Comparison of ENCODE assay signal across 11 cellular contexts in the genomic region with DNA sequence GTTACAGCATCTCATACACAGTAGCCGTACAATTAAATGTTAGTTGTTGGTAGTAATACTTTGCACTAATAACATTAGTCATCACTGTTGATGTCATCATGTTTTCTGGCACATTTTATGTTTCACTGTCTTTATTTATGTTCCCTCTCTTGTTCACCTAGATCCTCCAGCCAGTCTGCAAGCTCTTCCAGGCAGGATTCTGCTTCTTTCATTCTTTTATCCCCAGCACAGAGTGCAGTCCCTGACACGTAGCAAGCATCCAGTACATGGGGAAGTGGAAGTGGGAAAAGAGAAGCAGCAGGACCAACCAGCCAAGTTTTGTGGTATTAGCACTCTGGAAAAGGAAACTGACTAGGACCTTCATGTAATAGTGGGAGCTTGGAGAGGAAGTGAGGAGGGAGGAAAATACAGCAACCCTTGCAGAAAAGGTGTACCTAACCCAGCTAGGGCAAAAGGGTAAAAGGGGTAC.
A peak's percentile ranks its signal among the peaks of the same experiment; 100 is the strongest.
DNase-seq lines count a peak whose midpoint lies in the region; ATAC-seq and TF ChIP-seq lines count a peak whose summit lies in the region.
"Had no signal": no experiment of that assay in that cellular context is flagged by ENCODE, and none has a peak within 500 bp of the region (broad histone marks: within the 10 kb centered on the region; RNA-seq: fewer than 3 reads in every experiment).

No MANE protein-coding gene starts in this region.

- H3K9me3 ChIP-seq in SK-N-SH: no peaks in the 10 kb centered on the region
- H3K9me3 ChIP-seq: colonic mucosa, testis had no signal

- TF ChIP-seq EP300 in SK-N-SH (IDR thresholded peaks at IDR 0.05; ENCODE audit: borderline replicate concordance in 1 of 2, low read depth in 1 of 2, low read length in 1 of 2): no peak

- no peak overlapping the region for H3K4me3 ChIP-seq in SK-N-SH (ENCODE audit: low read depth in 2 of 2, low read length in 1 of 2)
- H3K4me3 ChIP-seq in fibroblast of villous mesenchyme (ENCODE audit: low read depth, low read length): no peak overlapping the region
- H3K4me3 ChIP-seq: colonic mucosa, testis had no signal

- ATAC-seq in SK-N-SH treated with all-trans-retinoic acid at 6 μM for 48 hours: no peak
- ATAC-seq: activated T-cell treated with anti-CD3 and anti-CD28 coated beads, Interleukin-2, amount 50 U/mL, for 4 hours had no signal

- no peaks in the 10 kb centered on the region for H3K36me3 ChIP-seq in SK-N-SH (replicated peaks in 1 of 2; ENCODE audit: control insufficient read depth in 1 of 2, insufficient read depth in 2 of 2, low read length in 1 of 2)
- H3K36me3 ChIP-seq: colonic mucosa had no signal

- no peak for TF ChIP-seq RAD21 in SK-N-SH (IDR thresholded peaks at IDR 0.05; ENCODE audit: low read length)

- H3K27ac ChIP-seq in SK-N-SH (ENCODE audit: low read depth in 2 of 2, low read length in 1 of 2): no peak overlapping the region
- H3K27ac ChIP-seq: colonic mucosa, testis had no signal

- H3K4me2 ChIP-seq in SK-N-SH: no peak overlapping the region

- no peaks in the 10 kb centered on the region for H3F3A ChIP-seq in SK-N-SH (replicated peaks; ENCODE audit: insufficient read depth)

- no peak overlapping the region for H3K9ac ChIP-seq in SK-N-SH

- H3K9me2 ChIP-seq in SK-N-SH: no peaks in the 10 kb centered on the region

- H3K4me1 ChIP-seq in SK-N-SH (ENCODE audit: control insufficient read depth in 1 of 2, insufficient read depth in 2 of 2, low read depth in 1 of 2, low read length in 1 of 2): peaks cover 2 to 10% of the 10 kb centered on the region in 2 experiments; a peak in 2 of 4 replicates
- H3K4me1 ChIP-seq: colonic mucosa, testis had no signal

- POLR2A ChIA-PET in SK-N-SH (lab: Yijun Ruan, JAX): no interaction called here

- H4K20me1 ChIP-seq in SK-N-SH (ENCODE audit: insufficient read depth): no peaks in the 10 kb centered on the region

- H3K79me2 ChIP-seq in SK-N-SH (ENCODE audit: insufficient read depth): no peaks in the 10 kb centered on the region

- WGBS in SK-N-SH (ENCODE audit: low lambda C conversion rate): 78% methylated on average over 2 of the region's 2 CpGs

- DNase-seq in SK-N-SH: no peak
- peak; percentile 48 for DNase-seq in SKM-1 (lab: John Stamatoyannopoulos, UW; ENCODE audit: unreplicated experiment)
- DNase-seq in fibroblast of villous mesenchyme (ENCODE audit: low read depth): peak; percentile 83
- peak; percentile 17 for DNase-seq in stromal cell of bone marrow (ENCODE audit: low read depth)
- no peak for DNase-seq in globus pallidus (ENCODE audit: low spot score)
- DNase-seq in activated naive CD4-positive, alpha-beta T cell treated with Interleukin-2 at 50 U/mL for 16 hours: no peak
- DNase-seq in activated effector memory CD4-positive, alpha-beta T cell treated with anti-CD3 and anti-CD28 coated beads, Interleukin-2, amount 50 U/mL, for 16 hours: no peak
- DNase-seq: activated T-cell treated with anti-CD3 and anti-CD28 coated beads, Interleukin-2, amount 50 U/mL, for 4 hours; colonic mucosa; testis had no signal

- CTCF ChIA-PET in SK-N-SH (lab: Yijun Ruan, JAX): interaction anchor here (0.6 to 8.4 kb wide), 7 partner anchors 14 to 374 kb away, joined by 3 to 91 read pairs (median 4); no protein-coding TSS in a partner anchor

- H2AFZ ChIP-seq in SK-N-SH (ENCODE audit: low read depth): no peak overlapping the region

- TF ChIP-seq CTCF in SK-N-SH (IDR thresholded peaks at IDR 0.05) (no peak), fibroblast of villous mesenchyme (IDR thresholded peaks at IDR 0.05; ENCODE audit: insufficient read depth, low read depth, low read length) (no peak)

- H3K27me3 ChIP-seq in SK-N-SH (ENCODE audit: insufficient read depth): no peaks in the 10 kb centered on the region
- H3K27me3 ChIP-seq: colonic mucosa, testis had no signal

TF ChIP-seq in SK-N-SH, 30 proteins besides CTCF, POLR2A, EP300 and RAD21:
- TF ChIP-seq, protein P1, sequence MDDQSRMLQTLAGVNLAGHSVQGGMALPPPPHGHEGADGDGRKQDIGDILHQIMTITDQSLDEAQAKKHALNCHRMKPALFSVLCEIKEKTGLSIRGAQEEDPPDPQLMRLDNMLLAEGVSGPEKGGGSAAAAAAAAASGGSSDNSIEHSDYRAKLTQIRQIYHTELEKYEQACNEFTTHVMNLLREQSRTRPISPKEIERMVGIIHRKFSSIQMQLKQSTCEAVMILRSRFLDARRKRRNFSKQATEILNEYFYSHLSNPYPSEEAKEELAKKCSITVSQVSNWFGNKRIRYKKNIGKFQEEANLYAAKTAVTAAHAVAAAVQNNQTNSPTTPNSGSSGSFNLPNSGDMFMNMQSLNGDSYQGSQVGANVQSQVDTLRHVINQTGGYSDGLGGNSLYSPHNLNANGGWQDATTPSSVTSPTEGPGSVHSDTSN (IDR thresholded peaks at IDR 0.05): 0 out of 2 replicates have a peak, but pooled peaks have one; percentile 12
- TF ChIP-seq SIN3A (IDR thresholded peaks at IDR 0.05; ENCODE audit: borderline replicate concordance, low read depth, low read length): no peak

TF ChIP-seq in SK-N-SH treated with all-trans-retinoic acid at 6 μM for 48 hours, 23 proteins besides CTCF, POLR2A, EP300 and RAD21:
- no peak for TF ChIP-seq GLIS3 (CRISPR knock-in tag; IDR thresholded peaks at IDR 0.05)
- no peak for TF ChIP-seq ZNF70 (CRISPR knock-in tag; IDR thresholded peaks at IDR 0.05)
- no peak for TF ChIP-seq ZNF8 (CRISPR knock-in tag; IDR thresholded peaks at IDR 0.05)
- no peak for TF ChIP-seq ISL1 (CRISPR knock-in tag; IDR thresholded peaks at IDR 0.05)
- no peak for TF ChIP-seq TOX (CRISPR knock-in tag; IDR thresholded peaks at IDR 0.05; ENCODE audit: borderline replicate concordance)
- TF ChIP-seq ZC3H10 (CRISPR knock-in tag; IDR thresholded peaks at IDR 0.05): no peak
- no peak for TF ChIP-seq PPARA (CRISPR knock-in tag; IDR thresholded peaks at IDR 0.05; ENCODE audit: borderline replicate concordance)

Comparison
In these comparisons a context has a peak if more than half of its experiments do, and no peak if none do; other contexts are left out.
1. DNase-seq: peak in SKM-1 (single experiment), fibroblast of villous mesenchyme (single experiment) and stromal cell of bone marrow (single experiment); none in SK-N-SH (single experiment), globus pallidus (single experiment), activated naive CD4-positive, alpha-beta T cell treated with Interleukin-2 at 50 U/mL for 16 hours (single experiment) and activated effector memory CD4-positive, alpha-beta T cell treated with anti-CD3 and anti-CD28 coated beads, Interleukin-2, amount 50 U/mL, for 16 hours (single experiment).